ENCODE assay signal across 1 cellular context in the genomic region with DNA sequence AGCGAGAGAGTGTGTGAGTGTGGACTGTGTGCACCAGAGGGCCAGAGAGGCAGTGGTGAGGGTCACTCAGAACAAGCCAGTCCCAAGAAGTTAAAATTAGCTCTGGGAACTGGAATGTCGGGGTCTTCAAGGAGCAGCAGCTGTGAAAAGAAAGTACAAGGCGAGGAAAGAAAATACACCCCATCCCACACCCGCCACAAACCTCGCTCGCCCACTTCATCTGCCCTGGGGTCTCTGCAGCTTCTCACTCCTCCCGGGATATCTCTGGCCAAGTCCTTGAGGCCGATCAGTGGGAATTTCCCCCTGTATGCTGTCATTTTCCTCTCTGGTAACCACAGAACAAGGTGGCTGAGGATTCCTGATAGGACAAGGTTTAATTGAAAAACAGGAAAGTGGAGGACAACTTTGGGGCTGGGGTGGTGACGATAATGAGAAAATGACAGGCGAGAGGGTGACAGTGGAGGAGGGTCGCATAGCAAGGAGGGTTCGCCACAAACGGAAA.
TF ChIP-seq lines count a peak whose summit lies in the region.

No MANE protein-coding gene starts in this region.

TF ChIP-seq in GM23338, 12 proteins besides CTCF, POLR2A, EP300 and RAD21:
- TF ChIP-seq EZH2 (IDR thresholded peaks at IDR 0.05; ENCODE audit: low read depth, unreplicated experiment), result no peak
- TF ChIP-seq JUNB (IDR thresholded peaks at IDR 0.05; ENCODE audit: unreplicated experiment), result no peak
- no peak for TF ChIP-seq POLR2AphosphoS5 (IDR thresholded peaks at IDR 0.05; ENCODE audit: low read depth)
- TF ChIP-seq, protein P1, sequence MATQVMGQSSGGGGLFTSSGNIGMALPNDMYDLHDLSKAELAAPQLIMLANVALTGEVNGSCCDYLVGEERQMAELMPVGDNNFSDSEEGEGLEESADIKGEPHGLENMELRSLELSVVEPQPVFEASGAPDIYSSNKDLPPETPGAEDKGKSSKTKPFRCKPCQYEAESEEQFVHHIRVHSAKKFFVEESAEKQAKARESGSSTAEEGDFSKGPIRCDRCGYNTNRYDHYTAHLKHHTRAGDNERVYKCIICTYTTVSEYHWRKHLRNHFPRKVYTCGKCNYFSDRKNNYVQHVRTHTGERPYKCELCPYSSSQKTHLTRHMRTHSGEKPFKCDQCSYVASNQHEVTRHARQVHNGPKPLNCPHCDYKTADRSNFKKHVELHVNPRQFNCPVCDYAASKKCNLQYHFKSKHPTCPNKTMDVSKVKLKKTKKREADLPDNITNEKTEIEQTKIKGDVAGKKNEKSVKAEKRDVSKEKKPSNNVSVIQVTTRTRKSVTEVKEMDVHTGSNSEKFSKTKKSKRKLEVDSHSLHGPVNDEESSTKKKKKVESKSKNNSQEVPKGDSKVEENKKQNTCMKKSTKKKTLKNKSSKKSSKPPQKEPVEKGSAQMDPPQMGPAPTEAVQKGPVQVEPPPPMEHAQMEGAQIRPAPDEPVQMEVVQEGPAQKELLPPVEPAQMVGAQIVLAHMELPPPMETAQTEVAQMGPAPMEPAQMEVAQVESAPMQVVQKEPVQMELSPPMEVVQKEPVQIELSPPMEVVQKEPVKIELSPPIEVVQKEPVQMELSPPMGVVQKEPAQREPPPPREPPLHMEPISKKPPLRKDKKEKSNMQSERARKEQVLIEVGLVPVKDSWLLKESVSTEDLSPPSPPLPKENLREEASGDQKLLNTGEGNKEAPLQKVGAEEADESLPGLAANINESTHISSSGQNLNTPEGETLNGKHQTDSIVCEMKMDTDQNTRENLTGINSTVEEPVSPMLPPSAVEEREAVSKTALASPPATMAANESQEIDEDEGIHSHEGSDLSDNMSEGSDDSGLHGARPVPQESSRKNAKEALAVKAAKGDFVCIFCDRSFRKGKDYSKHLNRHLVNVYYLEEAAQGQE (IDR thresholded peaks at IDR 0.05; ENCODE audit: unreplicated experiment), result no peak
- TF ChIP-seq EZH2phosphoT487 (IDR thresholded peaks at IDR 0.05; ENCODE audit: unreplicated experiment), result no peak
- no peak for TF ChIP-seq NANOG (IDR thresholded peaks at IDR 0.05; ENCODE audit: borderline replicate concordance)
- no peak for TF ChIP-seq STAT1 (IDR thresholded peaks at IDR 0.05; ENCODE audit: unreplicated experiment)
- no peak for TF ChIP-seq ZNF331 (CRISPR knock-in tag; IDR thresholded peaks at IDR 0.05; ENCODE audit: low read depth)
- TF ChIP-seq CREB1 (CRISPR knock-in tag; IDR thresholded peaks at IDR 0.05; ENCODE audit: low read depth), result no peak
